In the genomic region with DNA sequence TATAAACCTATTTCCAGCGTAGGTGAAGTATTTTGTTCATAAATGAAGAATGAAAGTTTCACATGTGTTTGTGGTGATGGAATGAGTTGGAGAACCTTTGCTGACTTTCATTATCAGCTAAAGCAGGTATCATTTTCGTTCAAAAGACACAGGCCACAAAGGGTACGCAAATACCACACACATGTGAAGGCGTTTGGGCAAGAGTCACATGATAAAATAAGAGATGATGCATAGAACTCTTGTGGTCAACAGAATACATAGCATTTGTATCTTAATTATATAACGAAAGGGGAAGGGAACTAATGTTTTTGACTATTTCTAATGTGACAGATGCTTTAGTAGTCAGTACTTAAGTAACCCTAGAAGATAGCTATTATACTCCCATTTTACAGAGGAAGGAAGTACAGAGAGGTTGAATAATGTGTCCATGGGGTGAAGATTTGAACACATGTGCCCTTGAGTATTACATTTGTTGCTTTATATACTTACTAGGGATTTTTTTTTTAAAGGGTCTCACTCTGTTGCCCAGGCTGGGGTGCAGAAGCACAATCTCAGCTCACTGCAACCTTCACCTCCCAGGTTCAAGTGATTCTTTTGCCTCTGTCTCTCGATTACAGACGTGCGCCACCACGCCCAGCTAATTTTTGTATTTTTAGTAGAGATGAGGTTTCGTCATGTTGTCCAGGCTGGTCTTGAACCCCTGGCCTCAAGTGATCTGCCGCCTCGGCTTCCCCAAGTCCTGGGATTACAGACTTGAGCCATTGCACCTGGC, we compare ENCODE assay signal across 10 cellular contexts. TPM values are rescaled to one million over a fixed set of nuclear protein-coding genes. Genes with fewer than 3 reads are reported as not detected.
DNase-seq lines count a peak whose midpoint lies in the region; ATAC-seq and TF ChIP-seq lines count a peak whose summit lies in the region.
"Had no signal": no experiment of that assay in that cellular context is flagged by ENCODE, and none has a peak within 500 bp of the region (broad histone marks: within the 10 kb centered on the region; RNA-seq: fewer than 3 reads in every experiment).

No MANE protein-coding gene starts in this region.

- H3K27me3 Mint-ChIP-seq in CD4-positive, CD25-positive, alpha-beta regulatory T cell: no peaks in the 10 kb centered on the region
- H3K27me3 Mint-ChIP-seq in activated CD4-positive, alpha-beta memory T cell treated with anti-CD3 and anti-CD28 coated beads, Interleukin-2, amount 10 ng/mL, durations not matched to agents 7 days and 5 days: no peaks in the 10 kb centered on the region

- peaks cover 25% of the 10 kb centered on the region for H3K4me1 ChIP-seq in CD4-positive, CD25-positive, alpha-beta regulatory T cell (ENCODE audit: control insufficient read depth, insufficient read depth, low read length, poor library complexity, severe bottlenecking)
- peaks cover 4% of the 10 kb centered on the region for H3K4me1 ChIP-seq in A673 (ENCODE audit: insufficient read depth, low read length, poor library complexity, severe bottlenecking)

- peak in 2 of 3 donors; percentile 47 to 75 for DNase-seq in CD4-positive, CD25-positive, alpha-beta regulatory T cell
- DNase-seq in activated CD4-positive, alpha-beta memory T cell treated with anti-CD3 and anti-CD28 coated beads, Interleukin-2, amount 10 ng/mL, durations not matched to agents 7 days and 5 days: peak; percentile 41
- DNase-seq in NOMO-1 treated with dmso at 0.1 percent for 144 hours (lab: John Stamatoyannopoulos, UW; ENCODE audit: unreplicated experiment) (no peak), A673 (ENCODE audit: low spot score) (no peak), dedifferentiated amniotic fluid mesenchymal stem cell (ENCODE audit: extremely low spot score) (no peak), ecto neural progenitor cell (ENCODE audit: low spot score) (no peak)
- DNase-seq: COR-L47, NCI-H82 had no signal

- peaks cover 0 to 1% (median 0%) of the 10 kb centered on the region in 7 donors for H3K9me3 Mint-ChIP-seq in CD4-positive, CD25-positive, alpha-beta regulatory T cell
- no peaks in the 10 kb centered on the region for H3K9me3 Mint-ChIP-seq in activated CD4-positive, alpha-beta memory T cell treated with anti-CD3 and anti-CD28 coated beads, Interleukin-2, amount 10 ng/mL, durations not matched to agents 7 days and 5 days

- peak; percentile 5 to 7 for ATAC-seq in CD4-positive, CD25-positive, alpha-beta regulatory T cell (ENCODE audit: low read depth in 2 of 2)
- ATAC-seq in GM19025 (IDR thresholded peaks at IDR 0.05; ENCODE audit: low read depth, unreplicated experiment) (peak; percentile 48), HG03060 (IDR thresholded peaks at IDR 0.05; ENCODE audit: low read depth, unreplicated experiment) (peak; percentile 49)

- H3K27ac Mint-ChIP-seq in CD4-positive, CD25-positive, alpha-beta regulatory T cell: peak overlapping the region; percentile 75 to 97 (median 80)
- H3K27ac Mint-ChIP-seq in activated CD4-positive, alpha-beta memory T cell treated with anti-CD3 and anti-CD28 coated beads, Interleukin-2, amount 10 ng/mL, durations not matched to agents 7 days and 5 days: peak overlapping the region; percentile 31

- no peaks in the 10 kb centered on the region for H3K9me3 ChIP-seq in CD4-positive, CD25-positive, alpha-beta regulatory T cell (ENCODE audit: control insufficient read depth in 2 of 2, low read length in 2 of 2)
- H3K9me3 ChIP-seq in A673 (ENCODE audit: low read depth, low read length, poor library complexity, severe bottlenecking): no peaks in the 10 kb centered on the region

- peaks cover 27 to 64% (median 39%) of the 10 kb centered on the region in 4 donors for H3K4me1 Mint-ChIP-seq in CD4-positive, CD25-positive, alpha-beta regulatory T cell
- H3K4me1 Mint-ChIP-seq in activated CD4-positive, alpha-beta memory T cell treated with anti-CD3 and anti-CD28 coated beads, Interleukin-2, amount 10 ng/mL, durations not matched to agents 7 days and 5 days: peaks cover 49% of the 10 kb centered on the region

- CTCF ChIA-PET in activated CD4-positive, alpha-beta memory T cell treated with anti-CD3 and anti-CD28 coated beads, Interleukin-2, amount 10 ng/mL, durations not matched to agents 7 days and 5 days (lab: Charles Lee): interaction anchor here (0.8 to 1.7 kb wide), 3 partner anchors 24 to 113 kb away, joined by 3 to 7 read pairs (median 4); no protein-coding TSS in a partner anchor
- CTCF ChIA-PET in A673 (lab: Charles Lee): no interaction called here

- peaks cover 10% of the 10 kb centered on the region for H3K36me3 ChIP-seq in CD4-positive, CD25-positive, alpha-beta regulatory T cell (ENCODE audit: control insufficient read depth, insufficient read depth, low read length)
- peaks cover 10% of the 10 kb centered on the region for H3K36me3 ChIP-seq in A673 (ENCODE audit: insufficient read depth, low read length, poor library complexity, severe bottlenecking)

- TF ChIP-seq CTCF in A673 (conservative IDR thresholded peaks at IDR 0.05; ENCODE audit: low read depth, low read length): no peak

- peak overlapping the region; percentile 66 for H3K27ac ChIP-seq in CD4-positive, CD25-positive, alpha-beta regulatory T cell (ENCODE audit: insufficient read depth, low read length, poor library complexity, severe bottlenecking)
- H3K27ac ChIP-seq in A673 (ENCODE audit: low read depth, low read length, poor library complexity, severe bottlenecking): no peak overlapping the region

- peaks cover 20% of the 10 kb centered on the region for H3K36me3 Mint-ChIP-seq in CD4-positive, CD25-positive, alpha-beta regulatory T cell
- peaks cover 47% of the 10 kb centered on the region for H3K36me3 Mint-ChIP-seq in activated CD4-positive, alpha-beta memory T cell treated with anti-CD3 and anti-CD28 coated beads, Interleukin-2, amount 10 ng/mL, durations not matched to agents 7 days and 5 days (ENCODE audit: low read depth)

- peak overlapping the region; percentile 3 to 89 (median 58) for H3K4me3 Mint-ChIP-seq in CD4-positive, CD25-positive, alpha-beta regulatory T cell
- no peak overlapping the region for H3K4me3 Mint-ChIP-seq in activated CD4-positive, alpha-beta memory T cell treated with anti-CD3 and anti-CD28 coated beads, Interleukin-2, amount 10 ng/mL, durations not matched to agents 7 days and 5 days

- POLR2A ChIA-PET in activated CD4-positive, alpha-beta memory T cell treated with anti-CD3 and anti-CD28 coated beads, Interleukin-2, amount 10 ng/mL, durations not matched to agents 7 days and 5 days (lab: Charles Lee): interaction anchor here (0.7 to 2.7 kb wide), 8 partner anchors 9 to 118 kb away, joined by 3 to 10 read pairs (median 5); no protein-coding TSS in a partner anchor
- POLR2A ChIA-PET in A673 (lab: Charles Lee; ENCODE audit: low non-redundant PET): no interaction called here

- intact Hi-C loops in A673 (cut with micrococcal nuclease; ENCODE audit: unreplicated experiment): loop anchor here (5.0 kb wide), 1 partner anchor 198 kb away; a partner anchor contains a TSS

- H3K4me3 ChIP-seq in CD4-positive, CD25-positive, alpha-beta regulatory T cell (ENCODE audit: low read depth, low read length): peak overlapping the region; percentile 61
- no peak overlapping the region for H3K4me3 ChIP-seq in A673 (ENCODE audit: low read depth, low read length, poor library complexity, severe bottlenecking)

- no TSS peak for BruUV-seq in A673 (replicated peaks; lab: Mats Ljungman, UMichigan)

- no peaks in the 10 kb centered on the region for H3K27me3 ChIP-seq in CD4-positive, CD25-positive, alpha-beta regulatory T cell (ENCODE audit: control insufficient read depth, insufficient read depth, low read length)
- no peaks in the 10 kb centered on the region for H3K27me3 ChIP-seq in A673 (replicated peaks; ENCODE audit: insufficient read depth, low read depth, low read length, poor library complexity)

RNA-seq across cellular contexts. Expression of a gene that starts 4.8 kb away (rescaled TPM):
- total RNA-seq in CD4-positive, CD25-positive, alpha-beta regulatory T cell: 66.3 TPM
- polyA plus RNA-seq in CD4-positive, CD25-positive, alpha-beta regulatory T cell: 10 to 100 TPM; 69.7 to 94.5 (median 81.7) TPM
- total RNA-seq in activated CD4-positive, alpha-beta memory T cell treated with anti-CD3 and anti-CD28 coated beads, Interleukin-2, amount 10 ng/mL, durations not matched to agents 7 days and 5 days: 100 to 1,000 TPM; 176 to 186 TPM
- 211 and 231 TPM in 2 replicates for total RNA-seq in A673 (2021)

RNA-seq across cellular contexts. Expression of a gene that starts 4.9 kb away (rescaled TPM):
- 25.8 TPM for total RNA-seq in CD4-positive, CD25-positive, alpha-beta regulatory T cell
- polyA plus RNA-seq in CD4-positive, CD25-positive, alpha-beta regulatory T cell: 10 to 100 TPM in 3 of 4 donors, 1 to 10 TPM in 1; 7.2 to 12.5 (median 12.2) TPM
- 10 to 100 TPM; 27.4 to 29.3 TPM for total RNA-seq in activated CD4-positive, alpha-beta memory T cell treated with anti-CD3 and anti-CD28 coated beads, Interleukin-2, amount 10 ng/mL, durations not matched to agents 7 days and 5 days
- total RNA-seq in A673 (2021): 28.1 and 31.6 TPM in 2 replicates

Comparison
In these comparisons a context has a peak if more than half of its experiments do, and no peak if none do; other contexts are left out.
1. DNase-seq: peak in CD4-positive, CD25-positive, alpha-beta regulatory T cell (2 of 3) and activated CD4-positive, alpha-beta memory T cell treated with anti-CD3 and anti-CD28 coated beads, Interleukin-2, amount 10 ng/mL, durations not matched to agents 7 days and 5 days (single experiment); none in NOMO-1 treated with dmso at 0.1 percent for 144 hours (single experiment), A673 (single experiment), dedifferentiated amniotic fluid mesenchymal stem cell (single experiment) and ecto neural progenitor cell (single experiment).
2. Peak in every context shown above with its lines, with median percentiles within 50 percentile points of each other: ATAC-seq.